8 cellular contexts compared by ENCODE assay signal in the genomic region with DNA sequence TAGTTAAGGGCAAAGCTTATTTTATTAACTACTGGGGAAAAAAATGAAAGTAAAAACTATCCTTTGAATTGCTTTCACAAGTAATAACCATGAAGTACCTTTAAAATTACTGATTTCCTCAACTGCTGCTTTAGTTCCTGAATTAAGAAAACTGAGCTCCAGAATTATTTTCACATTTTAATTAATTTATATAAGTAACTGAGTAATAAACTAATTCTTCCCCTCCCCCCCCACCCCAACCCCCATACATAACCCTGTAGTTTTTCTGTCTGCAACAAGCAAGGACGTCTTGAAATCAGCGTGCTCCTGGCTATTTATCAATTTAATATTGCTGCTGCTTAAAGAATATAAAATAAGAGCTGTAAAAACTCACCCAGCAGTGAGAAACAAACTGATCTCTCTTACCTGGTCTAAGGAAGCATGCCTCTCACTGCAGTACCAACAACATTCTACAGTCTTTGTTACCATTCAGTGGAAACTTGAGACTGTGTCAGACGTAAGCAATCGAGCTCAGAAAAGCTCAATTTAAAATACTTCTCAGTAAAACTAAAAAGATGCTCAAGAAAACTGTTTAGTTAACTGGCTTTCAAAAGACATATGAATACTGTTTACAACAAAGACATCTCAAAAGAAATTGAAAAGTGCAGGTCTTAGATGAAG.
DNase-seq lines count a peak whose midpoint lies in the region; ATAC-seq and TF ChIP-seq lines count a peak whose summit lies in the region.

No MANE protein-coding gene starts in this region.

- H3K4me1 Mint-ChIP-seq in activated B cell treated with CpG ODN at 0.5 μM for 24 hours = peaks cover 18% of the 10 kb centered on the region
- H3K4me1 Mint-ChIP-seq in natural killer cell treated with Interleukin-12 subunit alpha and Interleukin-12 subunit beta and Interleukin-15 and Interleukin-18, amount 100 ng/mL, for 72 hours (ENCODE audit: low read depth in 2 of 2) = peaks cover 25 to 39% of the 10 kb centered on the region in 2 donors

- peaks cover 4% of the 10 kb centered on the region for H3K36me3 Mint-ChIP-seq in activated B cell treated with CpG ODN at 0.5 μM for 24 hours (ENCODE audit: low read depth)
- no peaks in the 10 kb centered on the region for H3K36me3 Mint-ChIP-seq in natural killer cell treated with Interleukin-12 subunit alpha and Interleukin-12 subunit beta and Interleukin-15 and Interleukin-18, amount 100 ng/mL, for 72 hours

- DNase-seq in NCI-H524 (lab: John Stamatoyannopoulos, UW) (peak; percentile 18 to 26), NCI-H524 treated with DMSO at 0.1 percent for 48 hours (lab: John Stamatoyannopoulos, UW) (no peak), H7 (peak; percentile 56), NCI-H1048 (lab: John Stamatoyannopoulos, UW) (peak; percentile 54), activated B cell treated with CpG ODN at 0.5 μM for 24 hours (no peak), fibroblast of the aortic adventitia (ENCODE audit: low read depth) (peak; percentile 88)
- DNase-seq in natural killer cell treated with Interleukin-12 subunit alpha and Interleukin-12 subunit beta and Interleukin-15 and Interleukin-18, amount 100 ng/mL, for 72 hours (ENCODE audit: low spot score) = no peak

- CTCF ChIA-PET in activated B cell treated with CpG ODN at 0.5 μM for 24 hours (lab: Charles Lee) = no interaction called here

- TF ChIP-seq CTCF in activated B cell treated with CpG ODN at 0.5 μM for 24 hours (IDR thresholded peaks at IDR 0.05) = no peak
- TF ChIP-seq CTCF in fibroblast of the aortic adventitia (IDR thresholded peaks at IDR 0.05; ENCODE audit: insufficient read depth, low read length) = peak; percentile 21

- H3K4me3 ChIP-seq in H7 (ENCODE audit: insufficient read depth, low read depth, low read length) = peak overlapping the region; percentile 36
- peak overlapping the region; percentile 69 for H3K4me3 ChIP-seq in fibroblast of the aortic adventitia (ENCODE audit: low read depth, low read length)

- no peaks in the 10 kb centered on the region for H3K27me3 Mint-ChIP-seq in activated B cell treated with CpG ODN at 0.5 μM for 24 hours
- H3K27me3 Mint-ChIP-seq in natural killer cell treated with Interleukin-12 subunit alpha and Interleukin-12 subunit beta and Interleukin-15 and Interleukin-18, amount 100 ng/mL, for 72 hours = no peaks in the 10 kb centered on the region

- peak overlapping the region; percentile 89 for H3K4me3 Mint-ChIP-seq in activated B cell treated with CpG ODN at 0.5 μM for 24 hours
- peak overlapping the region; percentile 87 for H3K4me3 Mint-ChIP-seq in natural killer cell treated with Interleukin-12 subunit alpha and Interleukin-12 subunit beta and Interleukin-15 and Interleukin-18, amount 100 ng/mL, for 72 hours

- ATAC-seq in activated B cell treated with CpG ODN at 0.5 μM for 24 hours (ENCODE audit: low read depth) = peak; percentile 87
- peak; percentile 65 to 70 for ATAC-seq in natural killer cell treated with Interleukin-12 subunit alpha and Interleukin-12 subunit beta and Interleukin-15 and Interleukin-18, amount 100 ng/mL, for 72 hours
- ATAC-seq in GM19328 (IDR thresholded peaks at IDR 0.05; ENCODE audit: unreplicated experiment) = no peak

- POLR2A ChIA-PET in activated B cell treated with CpG ODN at 0.5 μM for 24 hours (lab: Charles Lee) = interaction anchor here (1.0 to 1.3 kb wide), 2 partner anchors 550 to 717 kb away, joined by 4 read pairs; a partner anchor contains a TSS

- H3K27ac Mint-ChIP-seq in activated B cell treated with CpG ODN at 0.5 μM for 24 hours = peak overlapping the region; percentile 66
- peak overlapping the region; percentile 73 to 86 for H3K27ac Mint-ChIP-seq in natural killer cell treated with Interleukin-12 subunit alpha and Interleukin-12 subunit beta and Interleukin-15 and Interleukin-18, amount 100 ng/mL, for 72 hours

- intact Hi-C loops in activated B cell treated with CpG ODN at 0.5 μM for 24 hours (cut with micrococcal nuclease) = loop anchor here (1.0 to 5.0 kb wide), 6 partner anchors 119 to 973 kb away; a partner anchor contains a TSS

- H3K36me3 ChIP-seq in H7 (replicated peaks; ENCODE audit: control insufficient read depth, insufficient read depth, low read length) = no peaks in the 10 kb centered on the region

- no peaks in the 10 kb centered on the region for H3K27me3 ChIP-seq in H7 (ENCODE audit: control insufficient read depth, insufficient read depth, low read length)

- peaks cover 2% of the 10 kb centered on the region for H3K9me3 Mint-ChIP-seq in activated B cell treated with CpG ODN at 0.5 μM for 24 hours
- H3K9me3 Mint-ChIP-seq in natural killer cell treated with Interleukin-12 subunit alpha and Interleukin-12 subunit beta and Interleukin-15 and Interleukin-18, amount 100 ng/mL, for 72 hours = no peaks in the 10 kb centered on the region

Comparison
In these comparisons a context has a peak if more than half of its experiments do, and no peak if none do; other contexts are left out.
1. DNase-seq: peak in NCI-H524 (2 of 2), H7 (single experiment), NCI-H1048 (single experiment) and fibroblast of the aortic adventitia (single experiment); none in NCI-H524 treated with DMSO at 0.1 percent for 48 hours (single experiment), activated B cell treated with CpG ODN at 0.5 μM for 24 hours (single experiment) and natural killer cell treated with Interleukin-12 subunit alpha and Interleukin-12 subunit beta and Interleukin-15 and Interleukin-18, amount 100 ng/mL, for 72 hours (single experiment).